In the genomic region with DNA sequence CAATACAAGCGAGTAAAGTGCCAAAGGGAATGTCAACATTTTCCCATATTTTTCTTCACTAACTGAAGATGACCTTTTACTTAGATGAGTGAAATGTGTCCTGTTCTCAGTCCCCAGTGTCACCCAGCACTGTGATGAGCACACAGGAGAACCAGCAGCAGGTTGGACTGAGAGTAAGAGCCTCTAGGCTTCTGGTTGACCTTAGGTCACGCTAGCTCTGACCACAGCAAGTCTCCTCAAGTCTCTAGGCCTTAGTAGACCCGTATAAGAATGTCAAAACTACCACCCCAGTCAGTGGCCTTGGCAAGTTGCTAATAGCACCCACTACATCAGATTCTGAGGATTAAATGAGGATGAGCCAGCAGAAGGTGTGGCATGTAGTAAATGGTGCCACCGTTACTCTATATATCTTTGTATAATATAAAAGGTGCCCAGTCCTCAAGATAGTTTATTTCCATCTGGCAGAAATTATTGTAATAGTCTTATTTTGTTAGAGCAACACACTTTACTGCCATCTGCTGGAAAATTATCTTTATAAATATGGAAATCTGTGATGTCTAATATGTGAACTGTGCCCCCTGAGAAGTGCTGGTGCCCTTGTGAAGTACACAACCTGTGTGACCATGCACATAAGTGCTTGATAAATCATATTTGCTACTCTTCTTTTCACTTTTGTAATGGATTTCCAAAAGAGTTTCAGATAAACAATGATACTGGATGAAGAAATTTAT, we compare ENCODE assay signal across 9 cellular contexts.
A peak's percentile ranks its signal among the peaks of the same experiment; 100 is the strongest.
DNase-seq lines count a peak whose midpoint lies in the region; ATAC-seq, FAIRE-seq and TF ChIP-seq lines count a peak whose summit lies in the region.
"Had no signal": no experiment of that assay in that cellular context is flagged by ENCODE, and none has a peak within 500 bp of the region (broad histone marks: within the 10 kb centered on the region; RNA-seq: fewer than 3 reads in every experiment).

No MANE protein-coding gene starts in this region.

- DNase-seq in activated CD8-positive, alpha-beta T cell treated with anti-CD3 and anti-CD28 coated beads for 36 hours: peak; percentile 13
- no peak for DNase-seq in memory B cell (ENCODE audit: low spot score in 2 of 2)
- no peak for DNase-seq in kidney
- DNase-seq: activated T-cell treated with anti-CD3 and anti-CD28 coated beads, Interleukin-2, amount 50 U/mL, for 72 hours had no signal

- H3K27me3 Mint-ChIP-seq in activated CD8-positive, alpha-beta T cell treated with anti-CD3 and anti-CD28 coated beads for 36 hours: no peaks in the 10 kb centered on the region
- no peaks in the 10 kb centered on the region for H3K27me3 Mint-ChIP-seq in memory B cell

- no peaks in the 10 kb centered on the region for H3K36me3 Mint-ChIP-seq in activated CD8-positive, alpha-beta T cell treated with anti-CD3 and anti-CD28 coated beads for 36 hours (ENCODE audit: low read depth)
- H3K36me3 Mint-ChIP-seq in memory B cell: no peaks in the 10 kb centered on the region

- H2AFZ ChIP-seq in KMS-11 (ENCODE audit: low read depth): no peak overlapping the region

- no peak overlapping the region for H3K27ac ChIP-seq in DOHH2 (ENCODE audit: low read depth, low read length)
- H3K27ac ChIP-seq in KMS-11: no peak overlapping the region
- no peak overlapping the region for H3K27ac ChIP-seq in kidney (ENCODE audit: low read depth in 2 of 2, low read length in 2 of 2)
- H3K27ac ChIP-seq: epithelial cell of prostate had no signal

- no peak for FAIRE-seq in kidney (lab: Jason Lieb, UNC)

- no peak overlapping the region for H3K4me3 Mint-ChIP-seq in activated CD8-positive, alpha-beta T cell treated with anti-CD3 and anti-CD28 coated beads for 36 hours
- H3K4me3 Mint-ChIP-seq in memory B cell: no peak overlapping the region
- H3K4me3 Mint-ChIP-seq: activated T-cell treated with anti-CD3 and anti-CD28 coated beads, Interleukin-2, amount 50 U/mL, for 72 hours had no signal

- H3K4me2 ChIP-seq in DOHH2 (ENCODE audit: low read length) (no peak overlapping the region), KMS-11 (no peak overlapping the region)

- no peaks in the 10 kb centered on the region for H3K9me2 ChIP-seq in DOHH2 (replicated peaks; ENCODE audit: control insufficient read depth, low read length)

- H3K79me2 ChIP-seq in DOHH2 (ENCODE audit: control insufficient read depth, low read length) (no peaks in the 10 kb centered on the region), KMS-11 (ENCODE audit: insufficient read depth, low read depth) (no peaks in the 10 kb centered on the region)

- H3K9ac ChIP-seq in KMS-11 (no peak overlapping the region), kidney (ENCODE audit: low read length in 2 of 2) (no peak overlapping the region)

- TF ChIP-seq CTCF in DOHH2 (IDR thresholded peaks at IDR 0.05; ENCODE audit: low read depth, low read length, poor library complexity, severe bottlenecking): peak; percentile 36
- peak; percentile 29; the same call in 1 of the 2 replicates for TF ChIP-seq CTCF in KMS-11 (conservative IDR thresholded peaks at IDR 0.05; ENCODE audit: low read depth, low read length)
- TF ChIP-seq CTCF in activated CD8-positive, alpha-beta T cell treated with anti-CD3 and anti-CD28 coated beads for 36 hours (IDR thresholded peaks at IDR 0.05): peak; percentile 22
- TF ChIP-seq CTCF in kidney (IDR thresholded peaks at IDR 0.05; ENCODE audit: borderline replicate concordance, extremely low read depth, insufficient read depth): no peak

- POLR2A ChIA-PET in activated CD8-positive, alpha-beta T cell treated with anti-CD3 and anti-CD28 coated beads for 36 hours (lab: Charles Lee): no interaction called here

- intact Hi-C loops in activated CD8-positive, alpha-beta T cell treated with anti-CD3 and anti-CD28 coated beads for 36 hours (cut with micrococcal nuclease): loop anchor here (10.0 kb wide), 1 partner anchor 166 kb away; no protein-coding TSS in a partner anchor
- intact Hi-C loops in kidney (cut with DNase I): no loop called here

- H3F3A ChIP-seq in DOHH2 (ENCODE audit: control insufficient read depth, insufficient read depth): no peaks in the 10 kb centered on the region

- no peak for ATAC-seq in activated CD8-positive, alpha-beta T cell treated with anti-CD3 and anti-CD28 coated beads for 36 hours
- ATAC-seq in memory B cell (ENCODE audit: low read depth): peak; percentile 62
- no peak for ATAC-seq in GM21619 (IDR thresholded peaks at IDR 0.05; ENCODE audit: unreplicated experiment)
- no peak for ATAC-seq in GM21423 (IDR thresholded peaks at IDR 0.05; ENCODE audit: unreplicated experiment)

- H3K9me3 Mint-ChIP-seq in activated CD8-positive, alpha-beta T cell treated with anti-CD3 and anti-CD28 coated beads for 36 hours: no peaks in the 10 kb centered on the region
- no peaks in the 10 kb centered on the region for H3K9me3 Mint-ChIP-seq in memory B cell
- H3K9me3 Mint-ChIP-seq: activated T-cell treated with anti-CD3 and anti-CD28 coated beads, Interleukin-2, amount 50 U/mL, for 72 hours had no signal

- H4K20me1 ChIP-seq in DOHH2 (ENCODE audit: control insufficient read depth, insufficient read depth, low read depth, low read length) (no peaks in the 10 kb centered on the region), KMS-11 (ENCODE audit: insufficient read depth) (no peaks in the 10 kb centered on the region)

- H3K4me1 Mint-ChIP-seq in activated CD8-positive, alpha-beta T cell treated with anti-CD3 and anti-CD28 coated beads for 36 hours (ENCODE audit: low read depth): no peaks in the 10 kb centered on the region
- peaks cover 2% of the 10 kb centered on the region for H3K4me1 Mint-ChIP-seq in memory B cell

- H3K36me3 ChIP-seq in DOHH2 (ENCODE audit: control insufficient read depth, low read length) (no peaks in the 10 kb centered on the region), KMS-11 (ENCODE audit: insufficient read depth) (no peaks in the 10 kb centered on the region), kidney (ENCODE audit: control insufficient read depth in 1 of 2, insufficient read depth in 2 of 2, low read length in 2 of 2) (no peaks in the 10 kb centered on the region)

- H3K27ac Mint-ChIP-seq in activated CD8-positive, alpha-beta T cell treated with anti-CD3 and anti-CD28 coated beads for 36 hours: no peak overlapping the region
- H3K27ac Mint-ChIP-seq in memory B cell: peak overlapping the region; percentile 58
- H3K27ac Mint-ChIP-seq: activated T-cell treated with anti-CD3 and anti-CD28 coated beads, Interleukin-2, amount 50 U/mL, for 72 hours had no signal

- H3K9me3 ChIP-seq in DOHH2 (ENCODE audit: control insufficient read depth, insufficient read depth, low read length): no peaks in the 10 kb centered on the region
- H3K9me3 ChIP-seq in kidney (ENCODE audit: control insufficient read depth in 1 of 2, low read length in 2 of 2): no peaks in the 10 kb centered on the region

- H3K27me3 ChIP-seq in DOHH2 (ENCODE audit: control insufficient read depth, low read length) (peaks cover 3% of the 10 kb centered on the region; the same call in 1 of the 2 replicates), KMS-11 (ENCODE audit: insufficient read depth, low read depth) (no peaks in the 10 kb centered on the region)

- no peak overlapping the region for H3K4me3 ChIP-seq in DOHH2 (ENCODE audit: low read length)
- no peak overlapping the region for H3K4me3 ChIP-seq in KMS-11 (IDR thresholded peaks at IDR 0.05; ENCODE audit: insufficient read depth, low read depth, low read length)
- no peak overlapping the region for H3K4me3 ChIP-seq in kidney (ENCODE audit: low read length in 2 of 2)

- no peaks in the 10 kb centered on the region for H3K4me1 ChIP-seq in DOHH2 (ENCODE audit: control insufficient read depth, low read length)
- H3K4me1 ChIP-seq in KMS-11 (ENCODE audit: low read depth, poor library complexity, severe bottlenecking): no peaks in the 10 kb centered on the region
- H3K4me1 ChIP-seq in kidney (ENCODE audit: control insufficient read depth in 1 of 2, insufficient read depth in 1 of 2, low read depth in 1 of 2, low read length in 2 of 2): no peaks in the 10 kb centered on the region

- CTCF ChIA-PET in activated CD8-positive, alpha-beta T cell treated with anti-CD3 and anti-CD28 coated beads for 36 hours (lab: Charles Lee): no interaction called here
